In genomic region chr12:47763481-47764344, GRCh38 we compare ENCODE assay signal across 15 cellular contexts. TPM values are rescaled to one million over a fixed set of nuclear protein-coding genes. Genes with fewer than 3 reads are reported as not detected.
DNase-seq lines count a peak whose midpoint lies in the region; ATAC-seq, FAIRE-seq and TF ChIP-seq lines count a peak whose summit lies in the region.
"Had no signal": no experiment of that assay in that cellular context is flagged by ENCODE, and none has a peak within 500 bp of the region (broad histone marks: within the 10 kb centered on the region; RNA-seq: fewer than 3 reads in every experiment).

No MANE protein-coding gene starts in this region.

- no peaks in the 10 kb centered on the region for H3K27me3 ChIP-seq in psoas muscle (ENCODE audit: insufficient read depth in 3 of 3, low read length in 2 of 3)
- no peaks in the 10 kb centered on the region for H3K27me3 ChIP-seq in hepatocyte
- H3K27me3 ChIP-seq in brain microvascular endothelial cell (replicated peaks), result no peaks in the 10 kb centered on the region
- H3K27me3 ChIP-seq: heart right ventricle had no signal

- CTCF ChIA-PET in HEK293 (lab: Yijun Ruan, JAX), result interaction anchor here (1.7 to 14.1 kb wide), 2 partner anchors 9 to 22 kb away, joined by 10 to 241 read pairs; partner anchors contain the start of gene SLC48A1

- TF ChIP-seq POLR2A in H54 (IDR thresholded peaks at IDR 0.05; ENCODE audit: low read depth, low read length), result no peak

- DNase-seq in NCI-H226 (peak; percentile 82), epithelial cell of proximal tubule (ENCODE audit: low read depth) (peak; percentile 92), psoas muscle (peak; percentile 1 to 41), H54 (ENCODE audit: insufficient read length, low spot score) (no peak), hepatocyte (ENCODE audit: low spot score) (no peak), brain microvascular endothelial cell (no peak)
- DNase-seq: activated CD4-positive, alpha-beta T cell treated with anti-CD3 and anti-CD28 coated beads for 36 hours; activated naive CD8-positive, alpha-beta T cell treated with anti-CD3 and anti-CD28 coated beads, Interleukin-2, amount 50 U/mL, for 24 hours; HFFc6; NCI-H1694 treated with DMSO at 0.1 percent for 48 hours; NCI-H524 treated with DMSO at 0.1 percent for 48 hours had no signal

- H3K4me2 ChIP-seq in hepatocyte, result no peak overlapping the region

- no peaks in the 10 kb centered on the region for H3K9me2 ChIP-seq in hepatocyte (replicated peaks; ENCODE audit: insufficient read depth)

- H3K36me3 ChIP-seq in HEK293 (ENCODE audit: control insufficient read depth in 2 of 2, insufficient read depth in 1 of 2, low read length in 2 of 2) (no peaks in the 10 kb centered on the region), psoas muscle (ENCODE audit: insufficient read depth in 1 of 2, low read depth in 1 of 2) (no peaks in the 10 kb centered on the region), hepatocyte (replicated peaks; ENCODE audit: insufficient read depth, low read depth) (no peaks in the 10 kb centered on the region), brain microvascular endothelial cell (replicated peaks) (no peaks in the 10 kb centered on the region)
- H3K36me3 ChIP-seq: heart right ventricle had no signal

- WGBS in psoas muscle, 3 donors, result 77 to 89% (median 82%) methylated on average over 8 of the region's 8 CpGs
- WGBS in hepatocyte (ENCODE audit: low lambda C conversion rate, missing lambda C conversion rate), result 85% methylated on average over 8 of the region's 8 CpGs

- no peak for ATAC-seq in psoas muscle
- ATAC-seq: activated CD4-positive, alpha-beta T cell treated with anti-CD3 and anti-CD28 coated beads for 36 hours; activated naive CD8-positive, alpha-beta T cell treated with anti-CD3 and anti-CD28 coated beads, Interleukin-2, amount 50 U/mL, for 24 hours; heart right ventricle; K562 had no signal

- no peaks in the 10 kb centered on the region; the same call in 1 of the 2 replicates for H3K4me1 ChIP-seq in HEK293 (ENCODE audit: control insufficient read depth, insufficient read depth, low read length)
- H3K4me1 ChIP-seq in psoas muscle, result no peaks in the 10 kb centered on the region
- peaks cover 11% of the 10 kb centered on the region for H3K4me1 ChIP-seq in hepatocyte (ENCODE audit: insufficient read depth)

- no peaks in the 10 kb centered on the region for H3K79me2 ChIP-seq in hepatocyte

- no peak overlapping the region for H2AFZ ChIP-seq in hepatocyte

- POLR2A ChIA-PET in HEK293 (lab: Yijun Ruan, JAX), result interaction anchor here (1.4 kb wide), 1 partner anchor 23 kb away, joined by 3 read pairs; no protein-coding TSS in a partner anchor

- TF ChIP-seq CTCF in HEK293 (tag by site-specific recombination; IDR thresholded peaks at IDR 0.05) (no peak), epithelial cell of proximal tubule (conservative IDR thresholded peaks at IDR 0.05; ENCODE audit: low read depth, low read length) (no peak), psoas muscle (IDR thresholded peaks at IDR 0.05) (no peak), hepatocyte (IDR thresholded peaks at IDR 0.05; ENCODE audit: poor library complexity) (no peak), brain microvascular endothelial cell (IDR thresholded peaks at IDR 0.05; ENCODE audit: low read depth, low read length, missing control alignments) (no peak)

- H3K27ac ChIP-seq in HEK293 (ENCODE audit: extremely low read depth, low read depth, low read length) (no peak overlapping the region), psoas muscle (no peak overlapping the region), hepatocyte (no peak overlapping the region), brain microvascular endothelial cell (no peak overlapping the region)

- H4K20me1 ChIP-seq in hepatocyte (ENCODE audit: insufficient read depth, poor library complexity, severe bottlenecking), result no peaks in the 10 kb centered on the region

- no peak for FAIRE-seq in H54 (lab: Jason Lieb, UNC)
- FAIRE-seq: K562 had no signal

- in situ Hi-C loops in brain microvascular endothelial cell (cut with HindIII; ENCODE audit: low pct_ligation_motif_present, low sequenced_read_pairs), result no loop called here

- no peaks in the 10 kb centered on the region for H3K9me3 ChIP-seq in HEK293 (ENCODE audit: control insufficient read depth, insufficient read depth, low read depth, low read length)
- no peaks in the 10 kb centered on the region for H3K9me3 ChIP-seq in psoas muscle
- H3K9me3 ChIP-seq in hepatocyte (ENCODE audit: low read depth), result no peaks in the 10 kb centered on the region
- H3K9me3 ChIP-seq: heart right ventricle had no signal

- H3K4me3 ChIP-seq in HEK293 (ENCODE audit: low read depth, low read length) (no peak overlapping the region), epithelial cell of proximal tubule (ENCODE audit: low read depth, low read length) (no peak overlapping the region), psoas muscle (no peak overlapping the region), hepatocyte (no peak overlapping the region), brain microvascular endothelial cell (ENCODE audit: low read depth, low read length) (no peak overlapping the region)
- H3K4me3 ChIP-seq: heart right ventricle, K562 had no signal

- intact Hi-C loops in psoas muscle (cut with DNase I), result loop anchor here in 1 of 2 donors (5.0 kb wide), 1 partner anchor 46 kb away; no protein-coding TSS in a partner anchor

TF ChIP-seq in HEK293, 187 proteins besides CTCF, POLR2A, EP300 and RAD21:
- TF ChIP-seq WT1 (tag by site-specific recombination; IDR thresholded peaks at IDR 0.05) (peak; percentile 51), RBAK (tag by site-specific recombination; IDR thresholded peaks at IDR 0.05) (no peak), ZFHX2 (tag by site-specific recombination; conservative IDR thresholded peaks at IDR 0.05) (peak; percentile 52), ZBTB20 (tag by site-specific recombination; IDR thresholded peaks at IDR 0.05) (no peak), GLIS1 (tag by site-specific recombination; IDR thresholded peaks at IDR 0.05) (peak; percentile 75), ZIC2 (tag by site-specific recombination; IDR thresholded peaks at IDR 0.05) (peak; percentile 32), EGR2 (tag by site-specific recombination; IDR thresholded peaks at IDR 0.05; ENCODE audit: low read depth) (peak; percentile 44; the same call in 1 of the 2 replicates), KLF17 (tag by site-specific recombination; IDR thresholded peaks at IDR 0.05) (peak; percentile 51)
TF ChIP-seq in HEK293: peak in this region for 6.

RNA-seq across cellular contexts. Expression of gene RAPGEF3, which starts 5.0 kb away (rescaled TPM):
- total RNA-seq in epithelial cell of proximal tubule, result 8.5 and 102 TPM in 2 replicates
- total RNA-seq in psoas muscle, result 10 to 100 TPM in 2 of 4 donors, 1 to 10 TPM in 2; 5.1 to 28.8 (median 11.7) TPM
- 10 to 100 TPM; 11.7 to 29.9 (median 15.0) TPM for polyA plus RNA-seq in psoas muscle
- 1.0 and 2.6 TPM in 2 replicates for total RNA-seq in hepatocyte
- 1.6 and 2.1 TPM in 2 replicates for polyA plus RNA-seq in hepatocyte

RNA-seq across cellular contexts. Expression of gene SLC48A1, which starts 9.3 kb away (rescaled TPM):
- total RNA-seq in epithelial cell of proximal tubule (10.4 and 51.8 TPM in 2 replicates), psoas muscle (10 to 100 TPM; 21.8 to 28.7 (median 27.3) TPM), hepatocyte (11.2 and 13.0 TPM in 2 replicates)
- polyA plus RNA-seq in psoas muscle (10 to 100 TPM; 12.7 to 23.5 (median 19.6) TPM), hepatocyte (20.2 and 22.6 TPM in 2 replicates)

RNA-seq across cellular contexts. Expression of gene ENDOU, which starts 38.4 kb away (rescaled TPM):
- total RNA-seq in epithelial cell of proximal tubule, result not detected in 2 replicates
- under 1 TPM in 2 of 4 donors, not detected in 2; 0.13 to 0.15 TPM for total RNA-seq in psoas muscle
- polyA plus RNA-seq in psoas muscle, result under 1 TPM in 2 of 3 donors, not detected in 1; 0.25 to 0.82 TPM
- total RNA-seq in hepatocyte, result 0.30 and 1.8 TPM in 2 replicates
- 1.0 TPM in 1 of 2 replicates, not detected in the other for polyA plus RNA-seq in hepatocyte
- total RNA-seq: activated CD4-positive, alpha-beta T cell treated with anti-CD3 and anti-CD28 coated beads for 36 hours; K562; pulmonary artery endothelial cell had no signal

RNA-seq across cellular contexts. Expression of gene HDAC7, which starts 56.0 kb away (rescaled TPM):
- 70.2 and 84.4 TPM in 2 replicates for total RNA-seq in epithelial cell of proximal tubule
- 10 to 100 TPM; 21.4 to 27.8 (median 23.5) TPM for total RNA-seq in psoas muscle
- polyA plus RNA-seq in psoas muscle, result 10 to 100 TPM; 11.0 to 25.2 (median 13.6) TPM
- total RNA-seq in hepatocyte, result 17.9 and 19.0 TPM in 2 replicates
- polyA plus RNA-seq in hepatocyte, result 41.2 and 45.5 TPM in 2 replicates

RNA-seq across cellular contexts. Expression of gene RPAP3, which starts 57.9 kb away (rescaled TPM):
- total RNA-seq in epithelial cell of proximal tubule, result 19.2 and 23.1 TPM in 2 replicates
- 10 to 100 TPM; 24.1 to 28.5 (median 27.4) TPM for total RNA-seq in psoas muscle
- polyA plus RNA-seq in psoas muscle, result 10 to 100 TPM; 18.8 to 43.2 (median 20.9) TPM
- 21.7 and 28.1 TPM in 2 replicates for total RNA-seq in hepatocyte
- 23.4 and 31.6 TPM in 2 replicates for polyA plus RNA-seq in hepatocyte

Comparison
In these comparisons a context has a peak if more than half of its experiments do, and no peak if none do; other contexts are left out.
1. DNase-seq: peak in NCI-H226 (single experiment), epithelial cell of proximal tubule (single experiment) and psoas muscle (2 of 2); none in H54 (single experiment), hepatocyte (single experiment) and brain microvascular endothelial cell (single experiment).